Comparison of ENCODE assay signal across 1 cellular context in genomic region chr14:34667007-34667406, GRCh38.
TF ChIP-seq lines count a peak whose summit lies in the region.

No MANE protein-coding gene starts in this region.

TF ChIP-seq in A549, 52 proteins besides CTCF, POLR2A, EP300 and RAD21 (continued from another document):
- TF ChIP-seq PBX3 (IDR thresholded peaks at IDR 0.05): no peak
- TF ChIP-seq HMGXB4 (CRISPR knock-in tag; IDR thresholded peaks at IDR 0.05; ENCODE audit: borderline replicate concordance): no peak
- no peak for TF ChIP-seq CBX8 (IDR thresholded peaks at IDR 0.05)
